20 cellular contexts compared by ENCODE assay signal in the genomic region with DNA sequence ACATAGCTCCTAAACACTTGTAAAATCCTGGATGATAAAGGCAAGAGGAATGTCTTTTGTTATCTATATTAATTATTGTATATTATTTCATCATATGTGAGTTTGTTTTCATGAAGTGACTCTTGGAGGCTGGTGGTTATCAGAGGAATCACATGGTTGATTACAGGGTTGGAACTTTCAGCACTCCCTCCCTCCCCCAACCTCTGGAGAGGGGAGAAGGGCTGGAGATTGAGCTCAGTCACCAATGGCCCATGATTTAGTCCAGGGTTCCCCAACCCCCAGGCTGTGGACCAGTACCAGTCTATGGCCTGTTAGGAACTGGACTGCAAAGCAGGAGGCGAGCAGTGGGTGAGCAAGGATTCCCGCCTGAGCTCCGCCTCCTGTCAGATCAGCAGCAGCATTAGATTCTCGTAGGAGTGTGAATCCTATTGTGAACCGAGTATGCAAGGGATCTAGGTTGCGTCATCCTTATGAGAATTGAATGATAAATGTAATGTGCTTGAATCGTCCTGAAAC.
"Had no signal": no experiment of that assay in that cellular context is flagged by ENCODE, and none has a peak within 500 bp of the region (broad histone marks: within the 10 kb centered on the region; RNA-seq: fewer than 3 reads in every experiment).

No MANE protein-coding gene starts in this region.

- H3K27me3 Mint-ChIP-seq: activated CD4-positive, alpha-beta memory T cell treated with anti-CD3 and anti-CD28 coated beads for 36 hours; effector memory CD8-positive, alpha-beta T cell; memory B cell had no signal

- H3K27me3 ChIP-seq: cardiac muscle cell, gastrocnemius medialis, heart left ventricle, neural progenitor cell had no signal

- H3K4me3 ChIP-seq: cardiac muscle cell, gastrocnemius medialis, heart left ventricle, neural progenitor cell, prostate gland had no signal

- DNase-seq: activated CD4-positive, alpha-beta memory T cell treated with anti-CD3 and anti-CD28 coated beads for 36 hours; activated gamma-delta T cell treated with Interleukin-2 at 50 U/mL for 16 hours; activated T-cell treated with anti-CD3 and anti-CD28 coated beads for 4 hours; amniotic stem cell; effector memory CD8-positive, alpha-beta T cell; gastrocnemius medialis; heart left ventricle; immature natural killer cell; right cardiac atrium; small intestine; stimulated activated CD4-positive, alpha-beta T cell treated with anti-CD3 and anti-CD28 coated beads, Interleukin-15, amount 100 ng/mL, for 24 hours; stimulated activated CD4-positive, alpha-beta T cell treated with anti-CD3 and anti-CD28 coated beads, Interleukin-2, amount 100 ng/mL, for 48 hours; stimulated activated naive CD8-positive, alpha-beta T cell treated with anti-CD3 and anti-CD28 coated beads, Interleukin-15, amount 100 ng/mL, for 72 hours; trophoblast cell had no signal

- H3K27ac Mint-ChIP-seq: activated CD4-positive, alpha-beta memory T cell treated with anti-CD3 and anti-CD28 coated beads for 36 hours; activated naive CD4-positive, alpha-beta T cell treated with anti-CD3 and anti-CD28 coated beads, Interleukin-2, amount 50 U/mL, for 72 hours; activated T-helper 1 cell treated with anti-CD3 and anti-CD28 coated beads, Interleukin-12 subunit alpha, Interleukin-12 subunit beta, Interleukin-2, Interleukin-4 antibody, amounts not matched to agents 30 ng/mL and 10 ng/mL and 1 ng/mL, durations not matched to agents 14 hours and 24 hours and 36 hours; effector memory CD8-positive, alpha-beta T cell; neural progenitor cell; stimulated activated naive CD8-positive, alpha-beta T cell treated with anti-CD3 and anti-CD28 coated beads, Interleukin-15, amount 100 ng/mL, for 72 hours had no signal

- H3K36me3 Mint-ChIP-seq: activated CD4-positive, alpha-beta memory T cell treated with anti-CD3 and anti-CD28 coated beads for 36 hours; activated naive CD4-positive, alpha-beta T cell treated with anti-CD3 and anti-CD28 coated beads, Interleukin-2, amount 50 U/mL, for 72 hours; immature natural killer cell; memory B cell; neural progenitor cell had no signal

- H2AFZ ChIP-seq: neural progenitor cell had no signal

- H3K4me1 Mint-ChIP-seq: neural progenitor cell had no signal

- H3K4me1 ChIP-seq: gastrocnemius medialis, neural progenitor cell, prostate gland had no signal

- H3K9me3 Mint-ChIP-seq: activated CD4-positive, alpha-beta memory T cell treated with anti-CD3 and anti-CD28 coated beads for 36 hours; activated naive CD4-positive, alpha-beta T cell treated with anti-CD3 and anti-CD28 coated beads, Interleukin-2, amount 50 U/mL, for 72 hours; activated T-helper 1 cell treated with anti-CD3 and anti-CD28 coated beads, Interleukin-12 subunit alpha, Interleukin-12 subunit beta, Interleukin-2, Interleukin-4 antibody, amounts not matched to agents 30 ng/mL and 10 ng/mL and 1 ng/mL, durations not matched to agents 14 hours and 24 hours and 36 hours; effector memory CD8-positive, alpha-beta T cell; immature natural killer cell; memory B cell; neural progenitor cell; stimulated activated naive CD8-positive, alpha-beta T cell treated with anti-CD3 and anti-CD28 coated beads, Interleukin-15, amount 100 ng/mL, for 72 hours had no signal

- H3K4me2 ChIP-seq: neural progenitor cell had no signal

- H3K27ac ChIP-seq: gastrocnemius medialis, heart left ventricle, neural progenitor cell, prostate gland had no signal

- H3K4me3 Mint-ChIP-seq: activated CD4-positive, alpha-beta memory T cell treated with anti-CD3 and anti-CD28 coated beads for 36 hours; activated T-helper 1 cell treated with anti-CD3 and anti-CD28 coated beads, Interleukin-12 subunit alpha, Interleukin-12 subunit beta, Interleukin-2, Interleukin-4 antibody, amounts not matched to agents 30 ng/mL and 10 ng/mL and 1 ng/mL, durations not matched to agents 14 hours and 24 hours and 36 hours; effector memory CD8-positive, alpha-beta T cell; immature natural killer cell; memory B cell; neural progenitor cell; stimulated activated naive CD8-positive, alpha-beta T cell treated with anti-CD3 and anti-CD28 coated beads, Interleukin-15, amount 100 ng/mL, for 72 hours had no signal

- H3K36me3 ChIP-seq: cardiac muscle cell, gastrocnemius medialis, heart left ventricle, neural progenitor cell, prostate gland had no signal

- ATAC-seq: activated naive CD4-positive, alpha-beta T cell treated with anti-CD3 and anti-CD28 coated beads, Interleukin-2, amount 50 U/mL, for 72 hours; effector memory CD8-positive, alpha-beta T cell; gastrocnemius medialis; heart left ventricle; right cardiac atrium; stimulated activated naive CD8-positive, alpha-beta T cell treated with anti-CD3 and anti-CD28 coated beads, Interleukin-15, amount 100 ng/mL, for 72 hours had no signal
